1 cellular context compared by ENCODE assay signal in the genomic region with DNA sequence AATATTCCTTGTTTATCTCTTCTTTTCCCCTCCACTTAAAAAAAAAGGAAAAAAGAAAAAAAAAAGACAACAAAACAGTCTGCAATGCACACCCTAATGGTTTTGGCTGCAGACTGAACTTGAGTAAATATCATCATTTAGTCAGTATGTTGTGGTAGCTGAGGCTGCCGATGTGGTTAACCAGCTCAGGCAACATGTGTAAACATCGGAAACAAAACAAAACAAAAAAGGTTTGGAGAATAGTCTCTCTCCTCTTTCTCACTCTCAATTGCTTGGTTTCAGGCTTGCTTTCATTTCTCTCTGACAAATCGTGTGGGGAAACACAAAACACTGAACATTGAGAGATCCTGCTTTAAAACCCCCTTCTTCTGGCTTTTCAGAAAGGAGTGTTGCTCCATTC.
TF ChIP-seq lines count a peak whose summit lies in the region.

No MANE protein-coding gene starts in this region.

TF ChIP-seq in GM23338, 12 proteins besides CTCF, POLR2A, EP300 and RAD21:
- TF ChIP-seq ZNF462 (CRISPR knock-in tag; IDR thresholded peaks at IDR 0.05) (no peak), ZNF331 (CRISPR knock-in tag; IDR thresholded peaks at IDR 0.05; ENCODE audit: low read depth) (no peak), ZNF114 (CRISPR knock-in tag; IDR thresholded peaks at IDR 0.05) (no peak), POLR2AphosphoS5 (IDR thresholded peaks at IDR 0.05; ENCODE audit: low read depth) (no peak), NANOG (IDR thresholded peaks at IDR 0.05; ENCODE audit: borderline replicate concordance) (no peak), STAT1 (IDR thresholded peaks at IDR 0.05; ENCODE audit: unreplicated experiment) (no peak), EZH2 (IDR thresholded peaks at IDR 0.05; ENCODE audit: low read depth, unreplicated experiment) (no peak), JUNB (IDR thresholded peaks at IDR 0.05; ENCODE audit: unreplicated experiment) (no peak), CREB1 (CRISPR knock-in tag; IDR thresholded peaks at IDR 0.05; ENCODE audit: low read depth) (no peak), EZH2phosphoT487 (IDR thresholded peaks at IDR 0.05; ENCODE audit: unreplicated experiment) (no peak)
- TF ChIP-seq, protein P1, sequence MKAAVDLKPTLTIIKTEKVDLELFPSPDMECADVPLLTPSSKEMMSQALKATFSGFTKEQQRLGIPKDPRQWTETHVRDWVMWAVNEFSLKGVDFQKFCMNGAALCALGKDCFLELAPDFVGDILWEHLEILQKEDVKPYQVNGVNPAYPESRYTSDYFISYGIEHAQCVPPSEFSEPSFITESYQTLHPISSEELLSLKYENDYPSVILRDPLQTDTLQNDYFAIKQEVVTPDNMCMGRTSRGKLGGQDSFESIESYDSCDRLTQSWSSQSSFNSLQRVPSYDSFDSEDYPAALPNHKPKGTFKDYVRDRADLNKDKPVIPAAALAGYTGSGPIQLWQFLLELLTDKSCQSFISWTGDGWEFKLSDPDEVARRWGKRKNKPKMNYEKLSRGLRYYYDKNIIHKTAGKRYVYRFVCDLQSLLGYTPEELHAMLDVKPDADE (IDR thresholded peaks at IDR 0.05) = no peak
- TF ChIP-seq, protein P2, sequence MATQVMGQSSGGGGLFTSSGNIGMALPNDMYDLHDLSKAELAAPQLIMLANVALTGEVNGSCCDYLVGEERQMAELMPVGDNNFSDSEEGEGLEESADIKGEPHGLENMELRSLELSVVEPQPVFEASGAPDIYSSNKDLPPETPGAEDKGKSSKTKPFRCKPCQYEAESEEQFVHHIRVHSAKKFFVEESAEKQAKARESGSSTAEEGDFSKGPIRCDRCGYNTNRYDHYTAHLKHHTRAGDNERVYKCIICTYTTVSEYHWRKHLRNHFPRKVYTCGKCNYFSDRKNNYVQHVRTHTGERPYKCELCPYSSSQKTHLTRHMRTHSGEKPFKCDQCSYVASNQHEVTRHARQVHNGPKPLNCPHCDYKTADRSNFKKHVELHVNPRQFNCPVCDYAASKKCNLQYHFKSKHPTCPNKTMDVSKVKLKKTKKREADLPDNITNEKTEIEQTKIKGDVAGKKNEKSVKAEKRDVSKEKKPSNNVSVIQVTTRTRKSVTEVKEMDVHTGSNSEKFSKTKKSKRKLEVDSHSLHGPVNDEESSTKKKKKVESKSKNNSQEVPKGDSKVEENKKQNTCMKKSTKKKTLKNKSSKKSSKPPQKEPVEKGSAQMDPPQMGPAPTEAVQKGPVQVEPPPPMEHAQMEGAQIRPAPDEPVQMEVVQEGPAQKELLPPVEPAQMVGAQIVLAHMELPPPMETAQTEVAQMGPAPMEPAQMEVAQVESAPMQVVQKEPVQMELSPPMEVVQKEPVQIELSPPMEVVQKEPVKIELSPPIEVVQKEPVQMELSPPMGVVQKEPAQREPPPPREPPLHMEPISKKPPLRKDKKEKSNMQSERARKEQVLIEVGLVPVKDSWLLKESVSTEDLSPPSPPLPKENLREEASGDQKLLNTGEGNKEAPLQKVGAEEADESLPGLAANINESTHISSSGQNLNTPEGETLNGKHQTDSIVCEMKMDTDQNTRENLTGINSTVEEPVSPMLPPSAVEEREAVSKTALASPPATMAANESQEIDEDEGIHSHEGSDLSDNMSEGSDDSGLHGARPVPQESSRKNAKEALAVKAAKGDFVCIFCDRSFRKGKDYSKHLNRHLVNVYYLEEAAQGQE (IDR thresholded peaks at IDR 0.05; ENCODE audit: unreplicated experiment) = no peak
